8 cellular contexts compared by ENCODE assay signal in genomic region chr10:42637648-42638052, GRCh38. TPM values are rescaled to one million over a fixed set of nuclear protein-coding genes. Genes with fewer than 3 reads are reported as not detected.
DNase-seq lines count a peak whose midpoint lies in the region; ATAC-seq and TF ChIP-seq lines count a peak whose summit lies in the region.

No MANE protein-coding gene starts in this region.

- no peaks in the 10 kb centered on the region for H4K20me1 ChIP-seq in fibroblast of lung (ENCODE audit: control insufficient read depth, extremely low read depth, insufficient read depth, low read length)

- H2AFZ ChIP-seq in fibroblast of lung (ENCODE audit: low read length), result peak overlapping the region; percentile 99

- H3K27me3 ChIP-seq in RWPE2 (ENCODE audit: insufficient read depth, poor library complexity, severe bottlenecking) (no peaks in the 10 kb centered on the region), fibroblast of lung (ENCODE audit: control insufficient read depth, insufficient read depth, low read length) (no peaks in the 10 kb centered on the region)

- TF ChIP-seq CTCF in GM12865 (IDR thresholded peaks at IDR 0.05; ENCODE audit: insufficient read depth, low read depth, low read length, missing control alignments) (no peak), RWPE2 (IDR thresholded peaks at IDR 0.05; ENCODE audit: poor library complexity, severe bottlenecking) (no peak), fibroblast of lung (conservative IDR thresholded peaks at IDR 0.05 in 1 of 2, IDR thresholded peaks at IDR 0.05 in 1 of 2; ENCODE audit: low read depth in 1 of 2, low read length in 2 of 2) (no peak), retinal pigment epithelial cell (conservative IDR thresholded peaks at IDR 0.05; ENCODE audit: low read depth, low read length) (no peak)

- H3K9ac ChIP-seq in fibroblast of lung (ENCODE audit: insufficient read depth, low read length), result peak overlapping the region; percentile 78

- H3K4me3 ChIP-seq in GM12865 (ENCODE audit: low read depth, low read length) (peak overlapping the region; percentile 83), RWPE2 (ENCODE audit: severe bottlenecking) (peak overlapping the region; percentile 76), fibroblast of lung (replicated peaks in 1 of 4; ENCODE audit: control extremely low read depth in 1 of 4, insufficient read depth in 1 of 4, low read depth in 3 of 4, low read length in 4 of 4) (peak overlapping the region; percentile 81 to 94 (median 84)), retinal pigment epithelial cell (ENCODE audit: low read length) (peak overlapping the region; percentile 75)

- H3K9me3 ChIP-seq in RWPE2 (ENCODE audit: severe bottlenecking) (no peaks in the 10 kb centered on the region), fibroblast of lung (ENCODE audit: control insufficient read depth, insufficient read depth, low read depth, low read length) (no peaks in the 10 kb centered on the region)

- H3K79me2 ChIP-seq in fibroblast of lung (ENCODE audit: control insufficient read depth, insufficient read depth, low read length), result no peaks in the 10 kb centered on the region

- H3K36me3 ChIP-seq in RWPE2 (ENCODE audit: low read depth) (peaks cover 29% of the 10 kb centered on the region), fibroblast of lung (ENCODE audit: control insufficient read depth, insufficient read depth, low read length) (no peaks in the 10 kb centered on the region)

- DNase-seq in GM12865 (ENCODE audit: low read depth), result no peak
- DNase-seq in RWPE2 (ENCODE audit: low spot score), result no peak
- DNase-seq in fibroblast of lung (ENCODE audit: low read depth in 2 of 2), result no peak
- no peak for DNase-seq in retinal pigment epithelial cell (ENCODE audit: low read depth)
- DNase-seq in NOMO-1 treated with DMSO at 0.1 percent for 48 hours (lab: John Stamatoyannopoulos, UW; ENCODE audit: unreplicated experiment), result no peak
- DNase-seq in LoVo (ENCODE audit: low spot score), result no peak
- no peak for DNase-seq in superior temporal gyrus (ENCODE audit: extremely low spot score)

- H3K4me2 ChIP-seq in fibroblast of lung (ENCODE audit: extremely low read depth, insufficient read depth, low read length), result peak overlapping the region; percentile 46

- H3K4me1 ChIP-seq in RWPE2 (ENCODE audit: insufficient read depth, poor library complexity, severe bottlenecking) (peaks cover 18% of the 10 kb centered on the region), fibroblast of lung (ENCODE audit: control insufficient read depth, extremely low read depth, insufficient read depth, low read length) (no peaks in the 10 kb centered on the region)

- H3K27ac ChIP-seq in RWPE2 (ENCODE audit: poor library complexity, severe bottlenecking), result peak overlapping the region; percentile 81
- peak overlapping the region; percentile 81 for H3K27ac ChIP-seq in fibroblast of lung (ENCODE audit: insufficient read depth, low read length)

- ATAC-seq in RWPE2 (ENCODE audit: low read depth), result peak; percentile 0; the same call in 2 of the 3 replicates
- no peak for ATAC-seq in HG03175 (IDR thresholded peaks at IDR 0.05; ENCODE audit: unreplicated experiment)

RNA-seq across cellular contexts. Expression of gene ZNF33B, which starts 0.7 kb away (rescaled TPM):
- total RNA-seq in fibroblast of lung, result 7.8 and 10.0 TPM in 2 replicates
- polyA plus RNA-seq in fibroblast of lung, result 3.2 and 7.5 TPM in 2 replicates
- polyA plus RNA-seq in fibroblast of lung (2012), result 2.0 and 6.1 TPM in 2 replicates
- 9.7 TPM in 1 of 2 replicates, not detected in the other for polyA minus RNA-seq in fibroblast of lung (ENCODE audit: low replicate concordance)
